In genomic region chr9:23447944-23448343, GRCh38 we compare ENCODE assay signal across 7 cellular contexts.
"Had no signal": no experiment of that assay in that cellular context is flagged by ENCODE, and none has a peak within 500 bp of the region (broad histone marks: within the 10 kb centered on the region; RNA-seq: fewer than 3 reads in every experiment).

No MANE protein-coding gene starts in this region.

- H3K4me1 ChIP-seq: HAP-1 had no signal

- H3K36me3 ChIP-seq: HAP-1 had no signal

- H2AFZ ChIP-seq: GM23248 had no signal

- H3K4me3 Mint-ChIP-seq: H9, HFFc6 had no signal

- ATAC-seq: HCT116 had no signal

- H3K4me3 ChIP-seq: GM23248, HAP-1 had no signal

- H3K9me3 ChIP-seq: HAP-1 had no signal

- H3K9ac ChIP-seq: GM23248 had no signal

- DNase-seq: GM23248, GOT3, HCEC 1CT, HFFc6 had no signal

- H3K27ac ChIP-seq: GM23248 had no signal

- H3K27ac Mint-ChIP-seq: HFFc6 had no signal
